In the genomic region with DNA sequence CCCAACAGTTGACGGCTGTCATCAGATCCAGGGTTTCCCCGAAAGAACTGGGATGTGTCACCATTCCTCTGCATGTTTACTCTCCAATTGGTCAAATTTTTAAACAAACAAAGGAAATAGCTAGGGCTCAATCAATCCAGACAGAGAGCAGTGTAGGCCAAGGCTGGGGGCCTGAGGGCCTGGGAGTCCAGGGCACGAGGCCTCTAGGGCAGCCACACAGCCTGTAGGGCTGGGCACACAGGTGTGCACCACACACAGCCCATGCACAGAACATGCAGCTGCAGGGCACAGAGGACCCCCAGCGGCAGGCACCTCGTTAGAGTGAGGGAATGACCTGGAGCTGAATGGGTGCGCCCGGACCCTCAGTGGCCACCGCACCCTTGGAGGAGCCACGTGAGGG, we compare ENCODE assay signal across 1 cellular context.
TF ChIP-seq lines count a peak whose summit lies in the region.

No MANE protein-coding gene starts in this region.

TF ChIP-seq in HepG2, 621 proteins besides CTCF, POLR2A, EP300 and RAD21:
- TF ChIP-seq EEA1 (CRISPR knock-in tag; IDR thresholded peaks at IDR 0.05; ENCODE audit: borderline replicate concordance), result no peak
- TF ChIP-seq ZNF496 (CRISPR knock-in tag; IDR thresholded peaks at IDR 0.05; ENCODE audit: insufficient replicate concordance), result no peak
- TF ChIP-seq KDM2A (CRISPR knock-in tag; IDR thresholded peaks at IDR 0.05; ENCODE audit: borderline replicate concordance, low read depth), result no peak
- peak; percentile 47 for TF ChIP-seq RARA (CRISPR knock-in tag; IDR thresholded peaks at IDR 0.05)
- TF ChIP-seq ELF3 (CRISPR knock-in tag; IDR thresholded peaks at IDR 0.05), result no peak
- TF ChIP-seq, protein P1, sequence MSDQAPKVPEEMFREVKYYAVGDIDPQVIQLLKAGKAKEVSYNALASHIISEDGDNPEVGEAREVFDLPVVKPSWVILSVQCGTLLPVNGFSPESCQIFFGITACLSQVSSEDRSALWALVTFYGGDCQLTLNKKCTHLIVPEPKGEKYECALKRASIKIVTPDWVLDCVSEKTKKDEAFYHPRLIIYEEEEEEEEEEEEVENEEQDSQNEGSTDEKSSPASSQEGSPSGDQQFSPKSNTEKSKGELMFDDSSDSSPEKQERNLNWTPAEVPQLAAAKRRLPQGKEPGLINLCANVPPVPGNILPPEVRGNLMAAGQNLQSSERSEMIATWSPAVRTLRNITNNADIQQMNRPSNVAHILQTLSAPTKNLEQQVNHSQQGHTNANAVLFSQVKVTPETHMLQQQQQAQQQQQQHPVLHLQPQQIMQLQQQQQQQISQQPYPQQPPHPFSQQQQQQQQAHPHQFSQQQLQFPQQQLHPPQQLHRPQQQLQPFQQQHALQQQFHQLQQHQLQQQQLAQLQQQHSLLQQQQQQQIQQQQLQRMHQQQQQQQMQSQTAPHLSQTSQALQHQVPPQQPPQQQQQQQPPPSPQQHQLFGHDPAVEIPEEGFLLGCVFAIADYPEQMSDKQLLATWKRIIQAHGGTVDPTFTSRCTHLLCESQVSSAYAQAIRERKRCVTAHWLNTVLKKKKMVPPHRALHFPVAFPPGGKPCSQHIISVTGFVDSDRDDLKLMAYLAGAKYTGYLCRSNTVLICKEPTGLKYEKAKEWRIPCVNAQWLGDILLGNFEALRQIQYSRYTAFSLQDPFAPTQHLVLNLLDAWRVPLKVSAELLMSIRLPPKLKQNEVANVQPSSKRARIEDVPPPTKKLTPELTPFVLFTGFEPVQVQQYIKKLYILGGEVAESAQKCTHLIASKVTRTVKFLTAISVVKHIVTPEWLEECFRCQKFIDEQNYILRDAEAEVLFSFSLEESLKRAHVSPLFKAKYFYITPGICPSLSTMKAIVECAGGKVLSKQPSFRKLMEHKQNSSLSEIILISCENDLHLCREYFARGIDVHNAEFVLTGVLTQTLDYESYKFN (CRISPR knock-in tag; conservative IDR thresholded peaks at IDR 0.05), result peak; percentile 40; the same call in 1 of the 2 replicates
- peak; percentile 62 for TF ChIP-seq BCL6 (CRISPR knock-in tag; IDR thresholded peaks at IDR 0.05)
- TF ChIP-seq SP1 (IDR thresholded peaks at IDR 0.05), result no peak
- TF ChIP-seq SP1 (CRISPR knock-in tag; IDR thresholded peaks at IDR 0.05), result no peak
- TF ChIP-seq AGO2 (optimal IDR thresholded peaks at IDR 0.05; ENCODE audit: low read depth, low read length), result peak; percentile 4
- peak; percentile 15; the same call in 1 of the 2 replicates for TF ChIP-seq ETV5 (CRISPR knock-in tag; IDR thresholded peaks at IDR 0.05; ENCODE audit: borderline replicate concordance)
- no peak for TF ChIP-seq ZC3H4 (CRISPR knock-in tag; IDR thresholded peaks at IDR 0.05; ENCODE audit: borderline replicate concordance)
- TF ChIP-seq ZNF333 (CRISPR knock-in tag; IDR thresholded peaks at IDR 0.05; ENCODE audit: borderline replicate concordance), result no peak
- TF ChIP-seq FOXA3 (CRISPR knock-in tag; IDR thresholded peaks at IDR 0.05), result peak; percentile 67
- peak; percentile 21 for TF ChIP-seq SKI (IDR thresholded peaks at IDR 0.05; ENCODE audit: partially characterized antibody)
- no peak for TF ChIP-seq HMG20A (CRISPR knock-in tag; IDR thresholded peaks at IDR 0.05; ENCODE audit: borderline replicate concordance)
- TF ChIP-seq, protein P2, sequence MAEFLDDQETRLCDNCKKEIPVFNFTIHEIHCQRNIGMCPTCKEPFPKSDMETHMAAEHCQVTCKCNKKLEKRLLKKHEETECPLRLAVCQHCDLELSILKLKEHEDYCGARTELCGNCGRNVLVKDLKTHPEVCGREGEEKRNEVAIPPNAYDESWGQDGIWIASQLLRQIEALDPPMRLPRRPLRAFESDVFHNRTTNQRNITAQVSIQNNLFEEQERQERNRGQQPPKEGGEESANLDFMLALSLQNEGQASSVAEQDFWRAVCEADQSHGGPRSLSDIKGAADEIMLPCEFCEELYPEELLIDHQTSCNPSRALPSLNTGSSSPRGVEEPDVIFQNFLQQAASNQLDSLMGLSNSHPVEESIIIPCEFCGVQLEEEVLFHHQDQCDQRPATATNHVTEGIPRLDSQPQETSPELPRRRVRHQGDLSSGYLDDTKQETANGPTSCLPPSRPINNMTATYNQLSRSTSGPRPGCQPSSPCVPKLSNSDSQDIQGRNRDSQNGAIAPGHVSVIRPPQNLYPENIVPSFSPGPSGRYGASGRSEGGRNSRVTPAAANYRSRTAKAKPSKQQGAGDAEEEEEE (CRISPR knock-in tag; IDR thresholded peaks at IDR 0.05; ENCODE audit: borderline replicate concordance), result no peak
- peak; percentile 22; the same call in 1 of the 2 replicates for TF ChIP-seq SAP130 (CRISPR knock-in tag; IDR thresholded peaks at IDR 0.05; ENCODE audit: low read depth)
- TF ChIP-seq, protein P3, sequence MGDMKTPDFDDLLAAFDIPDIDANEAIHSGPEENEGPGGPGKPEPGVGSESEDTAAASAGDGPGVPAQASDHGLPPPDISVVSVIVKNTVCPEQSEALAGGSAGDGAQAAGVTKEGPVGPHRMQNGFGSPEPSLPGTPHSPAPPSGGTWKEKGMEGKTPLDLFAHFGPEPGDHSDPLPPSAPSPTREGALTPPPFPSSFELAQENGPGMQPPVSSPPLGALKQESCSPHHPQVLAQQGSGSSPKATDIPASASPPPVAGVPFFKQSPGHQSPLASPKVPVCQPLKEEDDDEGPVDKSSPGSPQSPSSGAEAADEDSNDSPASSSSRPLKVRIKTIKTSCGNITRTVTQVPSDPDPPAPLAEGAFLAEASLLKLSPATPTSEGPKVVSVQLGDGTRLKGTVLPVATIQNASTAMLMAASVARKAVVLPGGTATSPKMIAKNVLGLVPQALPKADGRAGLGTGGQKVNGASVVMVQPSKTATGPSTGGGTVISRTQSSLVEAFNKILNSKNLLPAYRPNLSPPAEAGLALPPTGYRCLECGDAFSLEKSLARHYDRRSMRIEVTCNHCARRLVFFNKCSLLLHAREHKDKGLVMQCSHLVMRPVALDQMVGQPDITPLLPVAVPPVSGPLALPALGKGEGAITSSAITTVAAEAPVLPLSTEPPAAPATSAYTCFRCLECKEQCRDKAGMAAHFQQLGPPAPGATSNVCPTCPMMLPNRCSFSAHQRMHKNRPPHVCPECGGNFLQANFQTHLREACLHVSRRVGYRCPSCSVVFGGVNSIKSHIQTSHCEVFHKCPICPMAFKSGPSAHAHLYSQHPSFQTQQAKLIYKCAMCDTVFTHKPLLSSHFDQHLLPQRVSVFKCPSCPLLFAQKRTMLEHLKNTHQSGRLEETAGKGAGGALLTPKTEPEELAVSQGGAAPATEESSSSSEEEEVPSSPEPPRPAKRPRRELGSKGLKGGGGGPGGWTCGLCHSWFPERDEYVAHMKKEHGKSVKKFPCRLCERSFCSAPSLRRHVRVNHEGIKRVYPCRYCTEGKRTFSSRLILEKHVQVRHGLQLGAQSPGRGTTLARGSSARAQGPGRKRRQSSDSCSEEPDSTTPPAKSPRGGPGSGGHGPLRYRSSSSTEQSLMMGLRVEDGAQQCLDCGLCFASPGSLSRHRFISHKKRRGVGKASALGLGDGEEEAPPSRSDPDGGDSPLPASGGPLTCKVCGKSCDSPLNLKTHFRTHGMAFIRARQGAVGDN (CRISPR knock-in tag; IDR thresholded peaks at IDR 0.05), result peak; percentile 45
- TF ChIP-seq, protein P4, sequence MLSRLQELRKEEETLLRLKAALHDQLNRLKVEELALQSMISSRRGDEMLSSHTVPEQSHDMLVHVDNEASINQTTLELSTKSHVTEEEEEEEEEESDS (CRISPR knock-in tag; IDR thresholded peaks at IDR 0.05; ENCODE audit: borderline replicate concordance), result no peak
- TF ChIP-seq, protein P5, sequence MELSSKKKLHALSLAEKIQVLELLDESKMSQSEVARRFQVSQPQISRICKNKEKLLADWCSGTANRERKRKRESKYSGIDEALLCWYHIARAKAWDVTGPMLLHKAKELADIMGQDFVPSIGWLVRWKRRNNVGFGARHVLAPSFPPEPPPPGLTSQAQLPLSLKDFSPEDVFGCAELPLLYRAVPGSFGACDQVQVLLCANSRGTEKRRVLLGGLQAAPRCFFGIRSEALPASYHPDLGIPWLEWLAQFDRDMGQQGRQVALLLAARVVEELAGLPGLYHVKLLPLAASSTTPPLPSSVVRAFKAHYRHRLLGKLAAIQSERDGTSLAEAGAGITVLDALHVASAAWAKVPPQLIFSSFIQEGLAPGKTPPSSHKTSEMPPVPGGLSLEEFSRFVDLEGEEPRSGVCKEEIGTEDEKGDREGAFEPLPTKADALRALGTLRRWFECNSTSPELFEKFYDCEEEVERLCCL (CRISPR knock-in tag; IDR thresholded peaks at IDR 0.05; ENCODE audit: borderline replicate concordance), result no peak
- TF ChIP-seq FOXA1 (IDR thresholded peaks at IDR 0.05), result no peak
- TF ChIP-seq FOXA1 (CRISPR knock-in tag; IDR thresholded peaks at IDR 0.05), result peak; percentile 30; the same call in 1 of the 2 replicates
- TF ChIP-seq KLF9 (CRISPR knock-in tag; IDR thresholded peaks at IDR 0.05; ENCODE audit: low read depth), result no peak
- no peak for TF ChIP-seq HMG20B (CRISPR knock-in tag; conservative IDR thresholded peaks at IDR 0.05)
- no peak for TF ChIP-seq ZNF790 (CRISPR knock-in tag; IDR thresholded peaks at IDR 0.05; ENCODE audit: borderline replicate concordance)
- TF ChIP-seq, protein P6, sequence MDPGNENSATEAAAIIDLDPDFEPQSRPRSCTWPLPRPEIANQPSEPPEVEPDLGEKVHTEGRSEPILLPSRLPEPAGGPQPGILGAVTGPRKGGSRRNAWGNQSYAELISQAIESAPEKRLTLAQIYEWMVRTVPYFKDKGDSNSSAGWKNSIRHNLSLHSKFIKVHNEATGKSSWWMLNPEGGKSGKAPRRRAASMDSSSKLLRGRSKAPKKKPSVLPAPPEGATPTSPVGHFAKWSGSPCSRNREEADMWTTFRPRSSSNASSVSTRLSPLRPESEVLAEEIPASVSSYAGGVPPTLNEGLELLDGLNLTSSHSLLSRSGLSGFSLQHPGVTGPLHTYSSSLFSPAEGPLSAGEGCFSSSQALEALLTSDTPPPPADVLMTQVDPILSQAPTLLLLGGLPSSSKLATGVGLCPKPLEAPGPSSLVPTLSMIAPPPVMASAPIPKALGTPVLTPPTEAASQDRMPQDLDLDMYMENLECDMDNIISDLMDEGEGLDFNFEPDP (CRISPR knock-in tag; conservative IDR thresholded peaks at IDR 0.05), result no peak
- no peak for TF ChIP-seq ZFYVE20 (CRISPR knock-in tag; IDR thresholded peaks at IDR 0.05; ENCODE audit: borderline replicate concordance, low read depth)
- TF ChIP-seq SAFB2 (CRISPR knock-in tag; IDR thresholded peaks at IDR 0.05; ENCODE audit: borderline replicate concordance, low read depth), result no peak
- TF ChIP-seq ZNF678 (CRISPR knock-in tag; IDR thresholded peaks at IDR 0.05), result no peak
- 0 out of 2 replicates have a peak, but pooled peaks have one; percentile 19 for TF ChIP-seq GATAD2A (CRISPR knock-in tag; IDR thresholded peaks at IDR 0.05)
- peak; percentile 20 for TF ChIP-seq TEAD3 (CRISPR knock-in tag; optimal IDR thresholded peaks at IDR 0.05; ENCODE audit: borderline replicate concordance)
- TF ChIP-seq ZNF563 (CRISPR knock-in tag; IDR thresholded peaks at IDR 0.05), result no peak
- no peak for TF ChIP-seq ZNF562 (CRISPR knock-in tag; IDR thresholded peaks at IDR 0.05; ENCODE audit: borderline replicate concordance)
TF ChIP-seq in HepG2: peak in this region for 12.
